In the genomic region with DNA sequence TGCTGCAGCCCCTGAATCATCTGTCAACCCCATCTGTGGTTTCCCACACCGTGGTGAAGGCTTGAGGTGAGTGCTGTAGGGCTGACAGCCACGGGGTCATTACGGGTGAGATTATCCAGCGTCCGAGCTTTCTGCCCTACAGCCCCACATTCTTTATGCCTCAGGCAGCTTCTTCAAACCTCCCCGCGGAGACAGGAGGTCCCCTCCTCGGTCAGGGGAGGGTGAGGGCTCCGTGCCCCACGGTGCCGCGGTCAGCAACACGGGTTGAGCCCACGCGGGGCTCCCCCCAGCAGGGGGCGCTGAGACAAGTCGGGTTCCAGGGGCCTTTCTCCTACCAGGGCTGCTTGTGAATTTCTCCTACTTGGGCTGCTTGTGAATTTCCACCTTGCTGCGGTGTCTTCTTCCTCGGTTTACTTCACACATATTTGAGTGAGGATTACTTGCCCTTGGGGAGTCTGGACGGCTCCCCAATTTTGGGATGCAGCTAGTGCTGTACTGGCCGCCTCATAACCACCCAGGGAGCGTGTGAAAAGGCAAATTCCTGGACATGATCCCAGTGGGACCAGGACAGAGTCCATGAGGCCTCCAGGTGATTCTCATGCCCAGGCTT, we compare ENCODE assay signal across 8 cellular contexts. TPM values are rescaled to one million over a fixed set of nuclear protein-coding genes. Genes with fewer than 3 reads are reported as not detected.
DNase-seq lines count a peak whose midpoint lies in the region; ATAC-seq, FAIRE-seq and TF ChIP-seq lines count a peak whose summit lies in the region.

No MANE protein-coding gene starts in this region.

- peaks cover 5% of the 10 kb centered on the region for H3K27me3 ChIP-seq in astrocyte (ENCODE audit: insufficient read depth, low read length)

- no peak overlapping the region for H2AFZ ChIP-seq in astrocyte (ENCODE audit: low read depth, low read length)

- no peak overlapping the region for H3K9ac ChIP-seq in astrocyte (ENCODE audit: low read length)

- no peaks in the 10 kb centered on the region for H3K9me3 Mint-ChIP-seq in T-helper 2 cell treated with Interferon-gamma antibody and Interleukin-4, amounts not matched to agents 5 μg/mL and 100 μg/mL, for 36 hours
- H3K9me3 Mint-ChIP-seq in astrocyte (ENCODE audit: unreplicated experiment): no peaks in the 10 kb centered on the region

- H3K9me3 ChIP-seq in astrocyte (ENCODE audit: insufficient read depth, low read depth, low read length): no peaks in the 10 kb centered on the region

- no peak overlapping the region for H3K27ac ChIP-seq in astrocyte (ENCODE audit: low read depth, low read length)

- H3K27me3 Mint-ChIP-seq in T-helper 2 cell treated with Interferon-gamma antibody and Interleukin-4, amounts not matched to agents 5 μg/mL and 100 μg/mL, for 36 hours (ENCODE audit: low read depth): peaks cover 19% of the 10 kb centered on the region
- H3K27me3 Mint-ChIP-seq in astrocyte (ENCODE audit: low read depth, unreplicated experiment): peaks cover 13% of the 10 kb centered on the region

- no peak overlapping the region for H3K27ac Mint-ChIP-seq in T-helper 2 cell treated with Interferon-gamma antibody and Interleukin-4, amounts not matched to agents 5 μg/mL and 100 μg/mL, for 36 hours
- H3K27ac Mint-ChIP-seq in astrocyte (ENCODE audit: unreplicated experiment): no peak overlapping the region

- H3K4me1 Mint-ChIP-seq in T-helper 2 cell treated with Interferon-gamma antibody and Interleukin-4, amounts not matched to agents 5 μg/mL and 100 μg/mL, for 36 hours (ENCODE audit: low read depth): peaks cover 6% of the 10 kb centered on the region
- peaks cover 13% of the 10 kb centered on the region for H3K4me1 Mint-ChIP-seq in astrocyte (ENCODE audit: low read depth, unreplicated experiment)

- ATAC-seq in left lobe of liver: peak; percentile 91

- FAIRE-seq in astrocyte (lab: Jason Lieb, UNC): no peak

- H3K36me3 Mint-ChIP-seq in T-helper 2 cell treated with Interferon-gamma antibody and Interleukin-4, amounts not matched to agents 5 μg/mL and 100 μg/mL, for 36 hours (ENCODE audit: low read depth): no peaks in the 10 kb centered on the region
- H3K36me3 Mint-ChIP-seq in astrocyte (ENCODE audit: low read depth, unreplicated experiment): no peaks in the 10 kb centered on the region

- H3K36me3 ChIP-seq in astrocyte (ENCODE audit: insufficient read depth, low read length): no peaks in the 10 kb centered on the region

- peak; percentile 19 for DNase-seq in NCI-H146 (lab: John Stamatoyannopoulos, UW)
- no peak for DNase-seq in NCI-H146 treated with DMSO at 0.1 percent for 48 hours (lab: John Stamatoyannopoulos, UW; ENCODE audit: unreplicated experiment)
- peak; percentile 33 for DNase-seq in T-helper 2 cell treated with Interferon-gamma antibody and Interleukin-4, amounts not matched to agents 5 μg/mL and 100 μg/mL, for 36 hours (ENCODE audit: low spot score)
- DNase-seq in astrocyte (ENCODE audit: low read depth): no peak
- DNase-seq in left lobe of liver (ENCODE audit: low spot score): peak; percentile 84
- DNase-seq in stimulated activated CD4-positive, alpha-beta T cell treated with anti-CD3 and anti-CD28 coated beads, TNF-alpha, amount 100 ng/mL, for 4 hours (ENCODE audit: low read depth in 3 of 3): peak; percentile 21 to 41 (median 36)
- no peak for DNase-seq in posterior vena cava (ENCODE audit: low spot score)
- DNase-seq in NCI-H2171 treated with DMSO at 0.1 percent for 48 hours (lab: John Stamatoyannopoulos, UW): no peak

- H3K79me2 ChIP-seq in astrocyte (ENCODE audit: insufficient read depth, low read length): no peaks in the 10 kb centered on the region

- intact Hi-C loops in posterior vena cava (cut with DNase I): no loop called here

- H4K20me1 ChIP-seq in astrocyte (ENCODE audit: insufficient read depth, low read length): no peaks in the 10 kb centered on the region

- peaks cover 9% of the 10 kb centered on the region for H3K4me1 ChIP-seq in astrocyte (ENCODE audit: insufficient read depth, low read length)

- no peak overlapping the region for H3K4me3 Mint-ChIP-seq in T-helper 2 cell treated with Interferon-gamma antibody and Interleukin-4, amounts not matched to agents 5 μg/mL and 100 μg/mL, for 36 hours
- no peak overlapping the region for H3K4me3 Mint-ChIP-seq in astrocyte (ENCODE audit: unreplicated experiment)

- peak; percentile 48 for TF ChIP-seq CTCF in astrocyte (IDR thresholded peaks at IDR 0.05; ENCODE audit: insufficient read depth, low read depth, low read length)

- no peak overlapping the region for H3K4me3 ChIP-seq in astrocyte (ENCODE audit: insufficient read depth, low read depth, low read length)

- H3K4me2 ChIP-seq in astrocyte (ENCODE audit: low read length): peak overlapping the region; percentile 28

RNA-seq across cellular contexts. Expression of gene WFIKKN2, which starts 18.1 kb away (rescaled TPM):
- total RNA-seq in astrocyte: 0.07 TPM in 1 of 2 replicates, not detected in the other
- 0.08 TPM for total RNA-seq in left lobe of liver
- total RNA-seq in posterior vena cava: under 1 TPM; 0.33 to 0.42 TPM

RNA-seq across cellular contexts. Expression of gene TOB1, which starts 48.9 kb away (rescaled TPM):
- 59.1 and 71.6 TPM in 2 replicates for total RNA-seq in astrocyte
- 209 TPM for total RNA-seq in left lobe of liver
- 10 to 100 TPM; 48.9 to 59.1 TPM for total RNA-seq in posterior vena cava

RNA-seq across cellular contexts. Expression of gene ANKRD40CL, which starts 49.9 kb away (rescaled TPM):
- total RNA-seq in astrocyte: not detected in 2 replicates
- not detected for total RNA-seq in left lobe of liver
- total RNA-seq in posterior vena cava: not detected

Comparison
In these comparisons a context has a peak if more than half of its experiments do, and no peak if none do; other contexts are left out.
1. DNase-seq: peak in NCI-H146 (single experiment), T-helper 2 cell treated with Interferon-gamma antibody and Interleukin-4, amounts not matched to agents 5 μg/mL and 100 μg/mL, for 36 hours (single experiment), left lobe of liver (single experiment) and stimulated activated CD4-positive, alpha-beta T cell treated with anti-CD3 and anti-CD28 coated beads, TNF-alpha, amount 100 ng/mL, for 4 hours (3 of 3); none in NCI-H146 treated with DMSO at 0.1 percent for 48 hours (single experiment), astrocyte (single experiment), posterior vena cava (single experiment) and NCI-H2171 treated with DMSO at 0.1 percent for 48 hours (single experiment).